Comparison of ENCODE assay signal across 8 cellular contexts in genomic region chr19:38004505-38005223, GRCh38.
DNase-seq lines count a peak whose midpoint lies in the region; ATAC-seq and TF ChIP-seq lines count a peak whose summit lies in the region.

No MANE protein-coding gene starts in this region.

- TF ChIP-seq EP300 in sigmoid colon (IDR thresholded peaks at IDR 0.05): no peak

- no peak overlapping the region for H3K27ac Mint-ChIP-seq in Caco-2 (ENCODE audit: unreplicated experiment)

- H3K27me3 Mint-ChIP-seq in Caco-2 (ENCODE audit: insufficient read depth, unreplicated experiment): no peaks in the 10 kb centered on the region

- POLR2A ChIA-PET in Caco-2 (lab: Charles Lee): interaction anchor here (0.6 to 1.7 kb wide), 3 partner anchors 13 to 98 kb away, joined by 3 to 9 read pairs (median 5); partner anchors contain the start of genes SIPA1L3 and WDR87

- TF ChIP-seq CTCF in Caco-2 (IDR thresholded peaks at IDR 0.05; ENCODE audit: insufficient read depth in 1 of 2, low read depth in 1 of 2, low read length in 1 of 2, severe bottlenecking in 1 of 2, unreplicated experiment in 1 of 2): no peak
- no peak for TF ChIP-seq CTCF in breast epithelium (IDR thresholded peaks at IDR 0.05)
- TF ChIP-seq CTCF in sigmoid colon (IDR thresholded peaks at IDR 0.05): no peak

- peak; percentile 74 to 83 for DNase-seq in Caco-2
- peak; percentile 75 for DNase-seq in NCI-H524 treated with DMSO at 0.1 percent for 48 hours (lab: John Stamatoyannopoulos, UW)
- peak; percentile 82 to 96 for DNase-seq in breast epithelium (ENCODE audit: low spot score in 2 of 2)
- peak; percentile 90 for DNase-seq in iPS-NIHi11 (ENCODE audit: low spot score)
- DNase-seq in sigmoid colon: peak; percentile 93
- DNase-seq in NK-92 (lab: John Stamatoyannopoulos, UW; ENCODE audit: unreplicated experiment): no peak

- CTCF ChIA-PET in Caco-2 (lab: Charles Lee): interaction anchor here (0.6 to 1.5 kb wide), 4 partner anchors 13 to 102 kb away, joined by 3 to 4 read pairs (median 4); no protein-coding TSS in a partner anchor

- peak overlapping the region; percentile 88 to 97 for H3K27ac ChIP-seq in breast epithelium
- peak overlapping the region; percentile 67 to 85 (median 73) for H3K27ac ChIP-seq in sigmoid colon

- H3K4me1 ChIP-seq in Caco-2: peaks cover 11% of the 10 kb centered on the region
- H3K4me1 ChIP-seq in breast epithelium: no peaks in the 10 kb centered on the region
- peaks cover 0 to 24% (median 22%) of the 10 kb centered on the region in 4 donors for H3K4me1 ChIP-seq in sigmoid colon

- peak; percentile 82 for TF ChIP-seq POLR2A in GM19193 (IDR thresholded peaks at IDR 0.05; ENCODE audit: extremely low read depth, insufficient read depth, insufficient read length)
- no peak for TF ChIP-seq POLR2A in breast epithelium (IDR thresholded peaks at IDR 0.05)
- peak in 1 of 2 donors; percentile 37 for TF ChIP-seq POLR2A in sigmoid colon (IDR thresholded peaks at IDR 0.05)

- peak; percentile 73 for ATAC-seq in HG03342 (IDR thresholded peaks at IDR 0.05; ENCODE audit: unreplicated experiment)

- H3K4me3 ChIP-seq in Caco-2 (ENCODE audit: low read depth, low read length) (no peak overlapping the region), breast epithelium (peak overlapping the region; percentile 36 to 59 (median 47)), sigmoid colon (peak overlapping the region; percentile 1 to 46 (median 40))

- peaks cover under 1% of the 10 kb centered on the region; the same call in 1 of the 2 replicates for H3K36me3 ChIP-seq in Caco-2 (ENCODE audit: control insufficient read depth, insufficient read depth, low read length)
- no peaks in the 10 kb centered on the region for H3K36me3 ChIP-seq in breast epithelium
- no peaks in the 10 kb centered on the region for H3K36me3 ChIP-seq in sigmoid colon

- peaks cover 53% of the 10 kb centered on the region for H3K36me3 Mint-ChIP-seq in Caco-2 (ENCODE audit: insufficient read depth, unreplicated experiment)

- 58 to 76% methylated on average over 15 of the region's 15 CpGs for WGBS in sigmoid colon, 2 donors

- no peaks in the 10 kb centered on the region for H3K9me3 Mint-ChIP-seq in Caco-2 (ENCODE audit: unreplicated experiment)

- H3K4me3 Mint-ChIP-seq in Caco-2 (ENCODE audit: unreplicated experiment): no peak overlapping the region

- H3K27me3 ChIP-seq in Caco-2 (replicated peaks; ENCODE audit: control insufficient read depth, insufficient read depth, low read length) (no peaks in the 10 kb centered on the region), breast epithelium (no peaks in the 10 kb centered on the region), sigmoid colon (no peaks in the 10 kb centered on the region)

- peaks cover 6% of the 10 kb centered on the region for H3K4me1 Mint-ChIP-seq in Caco-2 (ENCODE audit: low read depth, unreplicated experiment)

- no TSS peak for BruUV-seq in Caco-2 (replicated peaks; lab: Mats Ljungman, UMichigan)

- intact Hi-C loops in Caco-2 (cut with micrococcal nuclease; ENCODE audit: unreplicated experiment): no loop called here
- intact Hi-C loops in breast epithelium (cut with DNase I; ENCODE audit: low total_unique reads): no loop called here
- intact Hi-C loops in sigmoid colon (cut with DNase I): loop anchor here (10.0 kb wide), 1 partner anchor 100 kb away; the partner anchor contains the start of genes SIPA1L3 and WDR87

- H3K9me3 ChIP-seq in Caco-2 (no peaks in the 10 kb centered on the region), breast epithelium (no peaks in the 10 kb centered on the region), sigmoid colon (no peaks in the 10 kb centered on the region)
